ENCODE assay signal across 24 cellular contexts in genomic region chr20:47251154-47252020, GRCh38.
"Had no signal": no experiment of that assay in that cellular context is flagged by ENCODE, and none has a peak within 500 bp of the region (broad histone marks: within the 10 kb centered on the region; RNA-seq: fewer than 3 reads in every experiment).

No MANE protein-coding gene starts in this region.

- H3K27me3 ChIP-seq: brain microvascular endothelial cell, esophagus muscularis mucosa, hepatocyte, left lung, sigmoid colon, spleen, stomach, suprapubic skin, tibial nerve had no signal

- H3K4me3 ChIP-seq: esophagus muscularis mucosa, hepatocyte, left lung, lung, sigmoid colon, spleen, stomach, suprapubic skin, tibial nerve had no signal

- H3K27ac Mint-ChIP-seq: activated naive CD4-positive, alpha-beta T cell treated with anti-CD3 and anti-CD28 coated beads, Interleukin-2, amount 50 U/mL, for 24 hours; activated T-helper 1 cell treated with anti-CD3 and anti-CD28 coated beads, Interleukin-12 subunit alpha, Interleukin-12 subunit beta, Interleukin-2, Interleukin-4 antibody, amounts not matched to agents 30 ng/mL and 10 ng/mL and 1 ng/mL, durations not matched to agents 14 hours and 24 hours and 36 hours; natural killer cell; T-helper 17 cell had no signal

- H3K4me1 ChIP-seq: left lung, suprapubic skin had no signal

- H3K4me1 Mint-ChIP-seq: activated CD4-positive, alpha-beta memory T cell treated with anti-CD3 and anti-CD28 coated beads, Interleukin-2, amount 10 ng/mL, durations not matched to agents 7 days and 5 days; central memory CD8-positive, alpha-beta T cell; natural killer cell; T-helper 17 cell had no signal

- H3K4me2 ChIP-seq: hepatocyte had no signal

- H3K27me3 Mint-ChIP-seq: activated CD4-positive, alpha-beta memory T cell treated with anti-CD3 and anti-CD28 coated beads, Interleukin-2, amount 10 ng/mL, durations not matched to agents 7 days and 5 days; activated CD4-positive, alpha-beta T cell treated with anti-CD3 and anti-CD28 coated beads, Interleukin-2, amount 10 ng/mL, durations not matched to agents 24 days and 14 days; activated naive CD4-positive, alpha-beta T cell treated with anti-CD3 and anti-CD28 coated beads, Interleukin-2, amount 50 U/mL, for 24 hours; central memory CD8-positive, alpha-beta T cell; effector memory CD8-positive, alpha-beta T cell; T-helper 17 cell had no signal

- H2AFZ ChIP-seq: hepatocyte had no signal

- H3K9me3 Mint-ChIP-seq: activated CD4-positive, alpha-beta memory T cell treated with anti-CD3 and anti-CD28 coated beads, Interleukin-2, amount 10 ng/mL, durations not matched to agents 7 days and 5 days; activated CD4-positive, alpha-beta T cell treated with anti-CD3 and anti-CD28 coated beads, Interleukin-2, amount 10 ng/mL, durations not matched to agents 24 days and 14 days; activated naive CD4-positive, alpha-beta T cell treated with anti-CD3 and anti-CD28 coated beads, Interleukin-2, amount 50 U/mL, for 24 hours; activated T-helper 1 cell treated with anti-CD3 and anti-CD28 coated beads, Interleukin-12 subunit alpha, Interleukin-12 subunit beta, Interleukin-2, Interleukin-4 antibody, amounts not matched to agents 30 ng/mL and 10 ng/mL and 1 ng/mL, durations not matched to agents 14 hours and 24 hours and 36 hours; central memory CD8-positive, alpha-beta T cell; effector memory CD8-positive, alpha-beta T cell; immature natural killer cell; natural killer cell had no signal

- H3K4me3 Mint-ChIP-seq: activated CD4-positive, alpha-beta memory T cell treated with anti-CD3 and anti-CD28 coated beads, Interleukin-2, amount 10 ng/mL, durations not matched to agents 7 days and 5 days; activated CD4-positive, alpha-beta T cell treated with anti-CD3 and anti-CD28 coated beads, Interleukin-2, amount 10 ng/mL, durations not matched to agents 24 days and 14 days; activated naive CD4-positive, alpha-beta T cell treated with anti-CD3 and anti-CD28 coated beads, Interleukin-2, amount 50 U/mL, for 24 hours; activated T-helper 1 cell treated with anti-CD3 and anti-CD28 coated beads, Interleukin-12 subunit alpha, Interleukin-12 subunit beta, Interleukin-2, Interleukin-4 antibody, amounts not matched to agents 30 ng/mL and 10 ng/mL and 1 ng/mL, durations not matched to agents 14 hours and 24 hours and 36 hours; central memory CD8-positive, alpha-beta T cell; effector memory CD8-positive, alpha-beta T cell; immature natural killer cell; natural killer cell; T-helper 17 cell had no signal

- ATAC-seq: activated CD4-positive, CD25-positive, alpha-beta regulatory T cell treated with anti-CD3 and anti-CD28 coated beads, Interleukin-2, amount 50 U/mL, for 24 hours; effector memory CD8-positive, alpha-beta T cell; natural killer cell; T-helper 17 cell had no signal

- DNase-seq: activated CD4-positive, alpha-beta memory T cell treated with anti-CD3 and anti-CD28 coated beads, Interleukin-2, amount 10 ng/mL, durations not matched to agents 7 days and 5 days; activated CD4-positive, alpha-beta T cell treated with anti-CD3 and anti-CD28 coated beads, Interleukin-2, amount 10 ng/mL, durations not matched to agents 24 days and 14 days; activated gamma-delta T cell treated with Interleukin-2 at 50 U/mL for 16 hours; aorta; brain microvascular endothelial cell; effector memory CD8-positive, alpha-beta T cell; glutamatergic neuron; immature natural killer cell; left lung; natural killer cell; sigmoid colon; spleen; stimulated activated CD4-positive, alpha-beta T cell treated with anti-CD3 and anti-CD28 coated beads, Interleukin-4, amount 100 ng/mL, for 24 hours; stomach; T-helper 17 cell had no signal

- H3K9me3 ChIP-seq: esophagus muscularis mucosa, left lung, sigmoid colon, spleen, stomach, suprapubic skin, tibial nerve had no signal

- H3K27ac ChIP-seq: brain microvascular endothelial cell, hepatocyte, left lung, suprapubic skin, tibial nerve had no signal
